In the genomic region with DNA sequence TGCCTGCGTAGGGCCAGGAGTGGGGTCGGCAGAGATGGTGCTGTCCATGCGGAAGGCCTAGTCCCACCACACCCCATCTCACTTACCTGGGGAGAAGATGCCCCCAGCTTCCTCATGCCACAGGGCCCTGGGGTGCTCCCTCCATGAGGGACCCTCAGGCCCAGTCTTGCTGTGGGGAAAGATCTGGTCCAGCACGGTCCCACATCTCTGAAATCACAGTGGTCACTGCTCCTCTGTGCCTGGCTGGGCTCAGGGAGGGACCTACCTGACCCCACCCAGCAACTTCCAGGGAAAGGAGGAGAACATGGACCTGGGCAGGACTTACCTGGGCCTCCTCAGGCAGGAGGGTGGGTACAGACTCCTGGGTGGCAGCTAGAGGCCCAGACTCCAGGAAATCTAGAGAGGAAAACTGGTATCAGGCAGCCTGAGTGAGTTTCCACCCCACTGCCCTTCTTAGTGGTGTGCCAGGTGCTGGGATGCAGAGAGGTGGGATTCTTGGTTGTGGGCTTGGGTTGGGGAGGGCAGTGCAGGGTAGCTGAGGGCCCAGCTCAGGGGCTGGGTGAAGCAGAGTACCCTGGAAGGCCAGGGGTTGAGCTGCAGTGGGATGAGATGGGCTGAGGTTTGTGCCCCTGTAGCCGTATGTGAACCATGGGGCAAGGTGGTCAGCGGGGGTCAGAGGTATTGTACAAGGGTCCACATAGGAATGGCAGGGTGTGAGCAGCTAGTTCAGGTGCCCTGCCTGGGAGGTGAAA, we compare ENCODE assay signal across 1 cellular context.
TF ChIP-seq lines count a peak whose summit lies in the region.

No MANE protein-coding gene starts in this region.

TF ChIP-seq in K562, 482 proteins besides CTCF, POLR2A, EP300 and RAD21:
- TF ChIP-seq ZMIZ1 (IDR thresholded peaks at IDR 0.05; ENCODE audit: low read depth in 2 of 2, low read length in 2 of 2) (no peak), ZBTB17 (CRISPR knock-in tag; IDR thresholded peaks at IDR 0.05) (no peak), WHSC1 (IDR thresholded peaks at IDR 0.05; ENCODE audit: low read length) (no peak), POLR2AphosphoS2 (IDR thresholded peaks at IDR 0.05; ENCODE audit: low read length) (0 out of 2 replicates have a peak, but pooled peaks have one; percentile 38), POLR3A (IDR thresholded peaks at IDR 0.05; ENCODE audit: borderline replicate concordance, extremely low read depth, insufficient read depth, insufficient read length) (no peak), HMBOX1 (IDR thresholded peaks at IDR 0.05) (no peak), POLR2G (IDR thresholded peaks at IDR 0.05; ENCODE audit: low read depth, low read length) (peak; percentile 14; the same call in 1 of the 2 replicates), NCOA6 (IDR thresholded peaks at IDR 0.05) (no peak), MECOM (CRISPR knock-in tag; IDR thresholded peaks at IDR 0.05) (no peak)
